41 cellular contexts compared by ENCODE assay signal in the genomic region with DNA sequence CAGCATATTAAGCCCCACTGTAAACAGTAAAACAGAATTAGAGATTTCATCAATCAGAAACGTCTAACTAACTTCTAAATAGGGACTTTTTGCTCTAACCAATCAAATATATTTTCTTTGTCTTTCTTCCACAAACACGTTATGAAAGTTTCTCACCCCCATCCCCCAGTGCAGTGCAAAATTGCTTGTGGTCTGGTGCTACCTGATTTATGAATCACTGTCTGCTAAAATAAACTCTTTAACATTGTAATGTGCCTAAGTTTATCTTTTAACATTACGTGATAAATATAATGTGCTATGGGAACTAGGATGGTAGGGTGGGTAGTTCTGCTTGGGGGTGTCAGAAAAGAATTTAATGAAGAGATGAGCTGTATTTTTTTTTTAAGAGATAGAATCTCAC. TPM values are rescaled to one million over a fixed set of nuclear protein-coding genes. Genes with fewer than 3 reads are reported as not detected.
"Had no signal": no experiment of that assay in that cellular context is flagged by ENCODE, and none has a peak within 500 bp of the region (broad histone marks: within the 10 kb centered on the region; RNA-seq: fewer than 3 reads in every experiment).

No MANE protein-coding gene starts in this region.

- H3K4me1 ChIP-seq: adrenal gland, ascending aorta had no signal

- H3K9me3 ChIP-seq: adrenal gland, ascending aorta, body of pancreas had no signal

- H3K4me1 Mint-ChIP-seq: activated B cell treated with CpG ODN at 0.5 μM for 24 hours; activated CD4-positive, alpha-beta T cell treated with anti-CD3 and anti-CD28 coated beads, Interleukin-2, amount 10 ng/mL, durations not matched to agents 24 days and 14 days; activated T-helper 17 cell treated with anti-CD3 and anti-CD28 coated beads, Interleukin-2, amount 50 U/mL, for 72 hours; central memory CD8-positive, alpha-beta T cell had no signal

- H3K36me3 ChIP-seq: adrenal gland, ascending aorta, brain microvascular endothelial cell, cardiac muscle cell had no signal

- H3K27ac Mint-ChIP-seq: activated B cell treated with CpG ODN at 0.5 μM for 24 hours; activated CD4-positive, alpha-beta memory T cell treated with anti-CD3 and anti-CD28 coated beads for 36 hours; activated CD4-positive, alpha-beta T cell treated with anti-CD3 and anti-CD28 coated beads, Interleukin-2, amount 10 ng/mL, durations not matched to agents 24 days and 14 days; activated CD8-positive, alpha-beta T cell treated with anti-CD3 and anti-CD28 coated beads for 36 hours; activated naive CD4-positive, alpha-beta T cell treated with anti-CD3 and anti-CD28 coated beads for 36 hours; activated naive CD4-positive, alpha-beta T cell treated with anti-CD3 and anti-CD28 coated beads, Interleukin-2, amount 50 U/mL, for 72 hours; activated naive CD8-positive, alpha-beta T cell treated with anti-CD3 and anti-CD28 coated beads for 36 hours; activated T-cell treated with anti-CD3 and anti-CD28 coated beads, Interleukin-2, amount 50 U/mL, for 72 hours; activated T-helper 1 cell treated with anti-CD3 and anti-CD28 coated beads, Interleukin-12 subunit alpha, Interleukin-12 subunit beta, Interleukin-2, Interleukin-4 antibody, amounts not matched to agents 30 ng/mL and 10 ng/mL and 1 ng/mL, durations not matched to agents 14 hours and 24 hours and 36 hours; activated T-helper 17 cell treated with anti-CD3 and anti-CD28 coated beads, Interleukin-2, amount 50 U/mL, for 72 hours; T-helper 1 cell treated with Interleukin-12 subunit alpha and Interleukin-12 subunit beta and Interleukin-4 antibody, amounts not matched to agents 30 μg/mL and 1 μg/mL, for 36 hours; T-helper 2 cell treated with Interferon-gamma antibody and Interleukin-4, amounts not matched to agents 5 μg/mL and 100 μg/mL, for 36 hours had no signal

- DNase-seq: activated B cell treated with CpG ODN at 0.5 μM for 24 hours; activated CD4-positive, alpha-beta memory T cell treated with anti-CD3 and anti-CD28 coated beads for 36 hours; activated CD4-positive, alpha-beta T cell treated with anti-CD3 and anti-CD28 coated beads for 4 hours; activated CD4-positive, alpha-beta T cell treated with anti-CD3 and anti-CD28 coated beads, Interleukin-2, amount 10 ng/mL, durations not matched to agents 24 days and 14 days; activated CD4-positive, alpha-beta T cell treated with anti-CD3 and anti-CD28 coated beads, Interleukin-2, amount 50 U/mL, for 1 hour; activated CD4-positive, alpha-beta T cell treated with anti-CD3 and anti-CD28 coated beads, Interleukin-2, amount 50 U/mL, for 4 hours; activated CD4-positive, CD25-positive, alpha-beta regulatory T cell treated with anti-CD3 and anti-CD28 coated beads, Interleukin-2, amount 50 U/mL, for 72 hours; activated CD8-positive, alpha-beta memory T cell treated with anti-CD3 and anti-CD28 coated beads, Interleukin-2, amount 50 U/mL, for 4 hours; activated CD8-positive, alpha-beta T cell treated with anti-CD3 and anti-CD28 coated beads for 36 hours; activated effector memory CD4-positive, alpha-beta T cell treated with anti-CD3 and anti-CD28 coated beads, Interleukin-2, amount 50 U/mL, for 16 hours; activated gamma-delta T cell treated with Interleukin-2 at 50 U/mL for 16 hours; activated naive CD4-positive, alpha-beta T cell; activated naive CD4-positive, alpha-beta T cell treated with anti-CD3 and anti-CD28 coated beads for 36 hours; activated naive CD4-positive, alpha-beta T cell treated with anti-CD3 and anti-CD28 coated beads, Interleukin-2, amount 50 U/mL, for 16 hours; activated naive CD8-positive, alpha-beta T cell treated with anti-CD3 and anti-CD28 coated beads for 36 hours; activated T-cell treated with anti-CD3 and anti-CD28 coated beads for 4 hours; activated T-cell treated with anti-CD3 and anti-CD28 coated beads, Interleukin-2, amount 50 U/mL, for 1 hour; activated T-cell treated with anti-CD3 and anti-CD28 coated beads, Interleukin-2, amount 50 U/mL, for 4 hours; activated T-cell treated with anti-CD3 and anti-CD28 coated beads, Interleukin-2, amount 50 U/mL, for 72 hours; adrenal gland; amygdala; anterior cingulate cortex; body of pancreas; brain microvascular endothelial cell; caudate nucleus; cerebellar nuclear complex; T-helper 1 cell; T-helper 2 cell; T-helper 9 cell had no signal

- FAIRE-seq: TTC549 had no signal

- H3K4me3 ChIP-seq: adrenal gland, ascending aorta, body of pancreas, cardiac muscle cell had no signal

- H3K27me3 ChIP-seq: adrenal gland, ascending aorta, body of pancreas, brain microvascular endothelial cell, cardiac muscle cell had no signal

- H3K9me3 Mint-ChIP-seq: activated B cell treated with CpG ODN at 0.5 μM for 24 hours; activated CD4-positive, alpha-beta memory T cell treated with anti-CD3 and anti-CD28 coated beads for 36 hours; activated CD4-positive, alpha-beta T cell treated with anti-CD3 and anti-CD28 coated beads, Interleukin-2, amount 10 ng/mL, durations not matched to agents 24 days and 14 days; activated CD8-positive, alpha-beta T cell treated with anti-CD3 and anti-CD28 coated beads for 36 hours; activated naive CD4-positive, alpha-beta T cell treated with anti-CD3 and anti-CD28 coated beads for 36 hours; activated naive CD4-positive, alpha-beta T cell treated with anti-CD3 and anti-CD28 coated beads, Interleukin-2, amount 50 U/mL, for 72 hours; activated naive CD8-positive, alpha-beta T cell treated with anti-CD3 and anti-CD28 coated beads for 36 hours; activated T-cell treated with anti-CD3 and anti-CD28 coated beads, Interleukin-2, amount 50 U/mL, for 4 hours; activated T-cell treated with anti-CD3 and anti-CD28 coated beads, Interleukin-2, amount 50 U/mL, for 72 hours; activated T-helper 1 cell treated with anti-CD3 and anti-CD28 coated beads, Interleukin-12 subunit alpha, Interleukin-12 subunit beta, Interleukin-2, Interleukin-4 antibody, amounts not matched to agents 30 ng/mL and 10 ng/mL and 1 ng/mL, durations not matched to agents 14 hours and 24 hours and 36 hours; activated T-helper 17 cell treated with anti-CD3 and anti-CD28 coated beads, Interleukin-2, amount 50 U/mL, for 72 hours; central memory CD8-positive, alpha-beta T cell; T-helper 1 cell treated with Interleukin-12 subunit alpha and Interleukin-12 subunit beta and Interleukin-4 antibody, amounts not matched to agents 30 μg/mL and 1 μg/mL, for 36 hours; T-helper 2 cell treated with Interferon-gamma antibody and Interleukin-4, amounts not matched to agents 5 μg/mL and 100 μg/mL, for 36 hours had no signal

- H3K4me3 Mint-ChIP-seq: activated B cell treated with CpG ODN at 0.5 μM for 24 hours; activated CD4-positive, alpha-beta memory T cell treated with anti-CD3 and anti-CD28 coated beads for 36 hours; activated CD4-positive, alpha-beta T cell treated with anti-CD3 and anti-CD28 coated beads, Interleukin-2, amount 10 ng/mL, durations not matched to agents 24 days and 14 days; activated CD8-positive, alpha-beta T cell treated with anti-CD3 and anti-CD28 coated beads for 36 hours; activated naive CD4-positive, alpha-beta T cell treated with anti-CD3 and anti-CD28 coated beads for 36 hours; activated naive CD8-positive, alpha-beta T cell treated with anti-CD3 and anti-CD28 coated beads for 36 hours; activated T-cell treated with anti-CD3 and anti-CD28 coated beads, Interleukin-2, amount 50 U/mL, for 4 hours; activated T-cell treated with anti-CD3 and anti-CD28 coated beads, Interleukin-2, amount 50 U/mL, for 72 hours; activated T-helper 1 cell treated with anti-CD3 and anti-CD28 coated beads, Interleukin-12 subunit alpha, Interleukin-12 subunit beta, Interleukin-2, Interleukin-4 antibody, amounts not matched to agents 30 ng/mL and 10 ng/mL and 1 ng/mL, durations not matched to agents 14 hours and 24 hours and 36 hours; activated T-helper 17 cell treated with anti-CD3 and anti-CD28 coated beads, Interleukin-2, amount 50 U/mL, for 72 hours; central memory CD8-positive, alpha-beta T cell; T-helper 1 cell treated with Interleukin-12 subunit alpha and Interleukin-12 subunit beta and Interleukin-4 antibody, amounts not matched to agents 30 μg/mL and 1 μg/mL, for 36 hours; T-helper 2 cell treated with Interferon-gamma antibody and Interleukin-4, amounts not matched to agents 5 μg/mL and 100 μg/mL, for 36 hours had no signal

- H3K36me3 Mint-ChIP-seq: activated CD4-positive, alpha-beta memory T cell treated with anti-CD3 and anti-CD28 coated beads for 36 hours; activated naive CD4-positive, alpha-beta T cell treated with anti-CD3 and anti-CD28 coated beads, Interleukin-2, amount 50 U/mL, for 72 hours; activated naive CD8-positive, alpha-beta T cell treated with anti-CD3 and anti-CD28 coated beads for 36 hours had no signal

- H3K27ac ChIP-seq: adrenal gland, ascending aorta, body of pancreas, brain microvascular endothelial cell, cardiac muscle cell, VCaP had no signal

RNA-seq across cellular contexts. Expression of gene SLC5A1, which starts 47.3 kb away (rescaled TPM):
- total RNA-seq: activated B cell treated with CpG ODN at 0.5 μM for 24 hours; activated CD4-positive, alpha-beta memory T cell treated with anti-CD3 and anti-CD28 coated beads for 36 hours; activated CD4-positive, alpha-beta T cell treated with anti-CD3 and anti-CD28 coated beads, Interleukin-2, amount 10 ng/mL, durations not matched to agents 24 days and 14 days; activated CD8-positive, alpha-beta memory T cell treated with anti-CD3 and anti-CD28 coated beads for 36 hours; activated CD8-positive, alpha-beta T cell treated with anti-CD3 and anti-CD28 coated beads for 36 hours; activated naive CD4-positive, alpha-beta T cell treated with anti-CD3 and anti-CD28 coated beads for 36 hours; activated naive CD4-positive, alpha-beta T cell treated with anti-CD3 and anti-CD28 coated beads, Interleukin-2, amount 50 U/mL, for 72 hours; activated naive CD8-positive, alpha-beta T cell treated with anti-CD3 and anti-CD28 coated beads for 36 hours; activated T-cell treated with anti-CD3 and anti-CD28 coated beads, Interleukin-2, amount 50 U/mL, for 4 hours; activated T-cell treated with anti-CD3 and anti-CD28 coated beads, Interleukin-2, amount 50 U/mL, for 72 hours; activated T-helper 1 cell treated with anti-CD3 and anti-CD28 coated beads, Interleukin-12 subunit alpha, Interleukin-12 subunit beta, Interleukin-2, Interleukin-4 antibody, amounts not matched to agents 30 ng/mL and 10 ng/mL and 1 ng/mL, durations not matched to agents 14 hours and 24 hours and 36 hours; activated T-helper 17 cell treated with anti-CD3 and anti-CD28 coated beads, Interleukin-2, amount 50 U/mL, for 72 hours; ascending aorta; chondrocyte had no signal
